8 cellular contexts compared by ENCODE assay signal in genomic region chr7:28408974-28409715, GRCh38. TPM values are rescaled to one million over a fixed set of nuclear protein-coding genes. Genes with fewer than 3 reads are reported as not detected.
DNase-seq lines count a peak whose midpoint lies in the region; ATAC-seq and TF ChIP-seq lines count a peak whose summit lies in the region.

No MANE protein-coding gene starts in this region.

- H4K8ac ChIP-seq in H9 (replicated peaks; ENCODE audit: insufficient read length, low read depth, low read length): no peak overlapping the region

- no peaks in the 10 kb centered on the region; a peak in 1 of 5 replicates for H3K9me3 Mint-ChIP-seq in H9
- H3K9me3 Mint-ChIP-seq in dendritic cell treated with granulocyte-macrophage colony-stimulating factor and Interleukin-4, amounts not matched to agents 40 ng/mL and 50 ng/mL, for 4 days: no peaks in the 10 kb centered on the region

- H3K36me3 Mint-ChIP-seq in H9 (ENCODE audit: insufficient read depth in 1 of 3, low read depth in 3 of 3): no peaks in the 10 kb centered on the region
- peaks cover 6% of the 10 kb centered on the region for H3K36me3 Mint-ChIP-seq in dendritic cell treated with granulocyte-macrophage colony-stimulating factor and Interleukin-4, amounts not matched to agents 40 ng/mL and 50 ng/mL, for 4 days (ENCODE audit: low read depth)

- H4K91ac ChIP-seq in H9 (ENCODE audit: insufficient read length, low read depth, low read length): no peak overlapping the region

- H3K9me3 ChIP-seq in H9 (ENCODE audit: control insufficient read depth, low read depth, low read length): no peaks in the 10 kb centered on the region

- no peak for ATAC-seq in HG03097 (IDR thresholded peaks at IDR 0.05; ENCODE audit: low FRiP score, unreplicated experiment)

- intact Hi-C loops in dendritic cell treated with granulocyte-macrophage colony-stimulating factor and Interleukin-4, amounts not matched to agents 40 ng/mL and 50 ng/mL, for 4 days (cut with micrococcal nuclease): no loop called here

- TF ChIP-seq CTCF in AG09319 (IDR thresholded peaks at IDR 0.05; ENCODE audit: low read depth, low read length): no peak
- no peak for TF ChIP-seq CTCF in H9 (conservative IDR thresholded peaks at IDR 0.05)

- peak overlapping the region; percentile 58; the same call in 1 of the 2 replicates for H3K14ac ChIP-seq in H9 (ENCODE audit: insufficient read depth, low read length)

- H3K23ac ChIP-seq in H9 (ENCODE audit: insufficient read length, low read depth, low read length): no peak overlapping the region

- peaks cover 24 to 32% of the 10 kb centered on the region in 2 experiments for H3K4me1 Mint-ChIP-seq in H9
- peaks cover 41% of the 10 kb centered on the region for H3K4me1 Mint-ChIP-seq in dendritic cell treated with granulocyte-macrophage colony-stimulating factor and Interleukin-4, amounts not matched to agents 40 ng/mL and 50 ng/mL, for 4 days (ENCODE audit: low read depth)

- no peak overlapping the region for H3K18ac ChIP-seq in H9 (ENCODE audit: insufficient read length, low read depth, low read length)

- no peak overlapping the region for H2BK120ac ChIP-seq in H9 (ENCODE audit: low read depth, low read length, poor library complexity, severe bottlenecking)

- peaks cover 89% of the 10 kb centered on the region for H3K27me3 Mint-ChIP-seq in H9 (ENCODE audit: low read depth)
- H3K27me3 Mint-ChIP-seq in dendritic cell treated with granulocyte-macrophage colony-stimulating factor and Interleukin-4, amounts not matched to agents 40 ng/mL and 50 ng/mL, for 4 days: peaks cover 86% of the 10 kb centered on the region

- no peak overlapping the region for H3K56ac ChIP-seq in H9 (ENCODE audit: insufficient read length, low read depth, low read length)

- H2BK20ac ChIP-seq in H9 (ENCODE audit: low read depth, low read length, poor library complexity, severe bottlenecking): no peak overlapping the region

- no peak overlapping the region for H3K4ac ChIP-seq in H9 (ENCODE audit: low read depth, low read length)

- H3K23me2 ChIP-seq in H9 (ENCODE audit: insufficient read length, low read depth, low read length, poor library complexity, severe bottlenecking): peaks cover 32% of the 10 kb centered on the region

- H3K79me2 ChIP-seq in H9 (ENCODE audit: insufficient read depth, low read length): no peaks in the 10 kb centered on the region

- no peak overlapping the region for H3K27ac ChIP-seq in H9 (ENCODE audit: insufficient read length, low read depth, low read length)

- H3K9ac ChIP-seq in H9 (ENCODE audit: extremely low read depth, insufficient read length, low read length): no peak overlapping the region

- H3K4me1 ChIP-seq in H9 (ENCODE audit: insufficient read depth, low read length): peaks cover 4% of the 10 kb centered on the region; the same call in 1 of the 2 replicates

- H2BK12ac ChIP-seq in H9 (ENCODE audit: insufficient read length, low read depth, low read length): no peak overlapping the region

- H2AFZ ChIP-seq in H9 (ENCODE audit: low read length): no peak overlapping the region

- peak; percentile 89 for DNase-seq in AG09319 (ENCODE audit: extremely low read depth, low read depth)
- peak; percentile 86 for DNase-seq in H9
- peak; percentile 82 for DNase-seq in NCI-H2227 (lab: John Stamatoyannopoulos, UW; ENCODE audit: unreplicated experiment)
- peak; percentile 85 for DNase-seq in activated CD4-positive, alpha-beta T cell treated with anti-CD3 and anti-CD28 coated beads for 48 hours
- DNase-seq in left kidney (ENCODE audit: low read depth, low spot score): peak; percentile 95
- peak; percentile 23 to 63 (median 44) for DNase-seq in stimulated activated CD4-positive, alpha-beta T cell treated with anti-CD3 and anti-CD28 coated beads, Interleukin-1b, Interleukin-23, amount 100 ng/mL, for 24 hours (ENCODE audit: low read depth in 4 of 4, low spot score in 1 of 4)

- no peak overlapping the region for H4K5ac ChIP-seq in H9 (ENCODE audit: insufficient read length, low read depth, low read length)

- no peaks in the 10 kb centered on the region for H4K20me1 ChIP-seq in H9 (ENCODE audit: control insufficient read depth, insufficient read depth, insufficient read length)

- H2BK5ac ChIP-seq in H9 (ENCODE audit: insufficient read length, low read length): no peak overlapping the region

- H2AK5ac ChIP-seq in H9 (ENCODE audit: insufficient read length, low read length): no peak overlapping the region

- H3T11ph ChIP-seq in H9 (ENCODE audit: low read length): no peak overlapping the region

- H2BK15ac ChIP-seq in H9 (ENCODE audit: low read depth, low read length): no peak overlapping the region

- peak overlapping the region; percentile 84 to 92 for H3K4me3 Mint-ChIP-seq in H9
- peak overlapping the region; percentile 90 for H3K4me3 Mint-ChIP-seq in dendritic cell treated with granulocyte-macrophage colony-stimulating factor and Interleukin-4, amounts not matched to agents 40 ng/mL and 50 ng/mL, for 4 days

- no peaks in the 10 kb centered on the region for H3K79me1 ChIP-seq in H9 (ENCODE audit: insufficient read depth, low read depth, low read length, poor library complexity, severe bottlenecking)

- H3K27me3 ChIP-seq in H9 (ENCODE audit: insufficient read depth, low read length): peaks cover 18% of the 10 kb centered on the region; the same call in 1 of the 2 replicates

- H3K27ac Mint-ChIP-seq in H9: peak overlapping the region in 1 of 3 experiments; percentile 97; a peak in 3 of 7 replicates
- peak overlapping the region; percentile 92 for H3K27ac Mint-ChIP-seq in dendritic cell treated with granulocyte-macrophage colony-stimulating factor and Interleukin-4, amounts not matched to agents 40 ng/mL and 50 ng/mL, for 4 days

- H3K4me2 ChIP-seq in H9 (ENCODE audit: insufficient read depth, insufficient read length, low read length): peak overlapping the region; percentile 81

- no CpG with 5 or more reads among the region's 51 CpGs for WGBS in H9 (ENCODE audit: extremely low coverage, insufficient read length, low lambda C conversion rate)

RNA-seq across cellular contexts. Expression of gene CREB5, which starts 3.2 kb away (rescaled TPM):
- 3.3 and 4.0 TPM in 2 replicates for total RNA-seq in H9 (2021)

Comparison
In these comparisons a context has a peak if more than half of its experiments do, and no peak if none do; other contexts are left out.
1. DNase-seq: peak in every context shown above with its lines; median percentile 95 in left kidney; 89 in AG09319; 86 in H9; 85 in activated CD4-positive, alpha-beta T cell treated with anti-CD3 and anti-CD28 coated beads for 48 hours; 82 in NCI-H2227; 44 in stimulated activated CD4-positive, alpha-beta T cell treated with anti-CD3 and anti-CD28 coated beads, Interleukin-1b, Interleukin-23, amount 100 ng/mL, for 24 hours.